Comparison of ENCODE assay signal across 13 cellular contexts in genomic region chr13:80116107-80116506, GRCh38.
DNase-seq lines count a peak whose midpoint lies in the region; ATAC-seq and TF ChIP-seq lines count a peak whose summit lies in the region.
"Had no signal": no experiment of that assay in that cellular context is flagged by ENCODE, and none has a peak within 500 bp of the region (broad histone marks: within the 10 kb centered on the region; RNA-seq: fewer than 3 reads in every experiment).

No MANE protein-coding gene starts in this region.

- WGBS in spleen, 5 donors = 73 to 86% (median 83%) methylated on average over 3 of the region's 3 CpGs

- intact Hi-C loops in sciatic nerve (cut with DNase I) = no loop called here
- intact Hi-C loops in spleen (cut with DNase I; ENCODE audit: low total_unique reads) = no loop called here

- H2AFZ ChIP-seq in fibroblast of lung (ENCODE audit: low read length) = no peak overlapping the region

- H3K4me1 ChIP-seq in fibroblast of lung (ENCODE audit: control insufficient read depth, extremely low read depth, insufficient read depth, low read length) = peaks cover 2% of the 10 kb centered on the region
- no peaks in the 10 kb centered on the region for H3K4me1 ChIP-seq in spleen
- H3K4me1 ChIP-seq: lower lobe of right lung had no signal

- H4K20me1 ChIP-seq in fibroblast of lung (ENCODE audit: control insufficient read depth, extremely low read depth, insufficient read depth, low read length) = no peaks in the 10 kb centered on the region

- DNase-seq in G401 (ENCODE audit: low spot score) = peak; percentile 68
- peak; percentile 80 for DNase-seq in RPMI7951 (ENCODE audit: low read depth)
- DNase-seq in fibroblast of lung (ENCODE audit: low read depth in 2 of 2) = peak; percentile 86 to 87
- no peak for DNase-seq in sciatic nerve (ENCODE audit: low spot score)
- DNase-seq in NCI-H1417 (lab: John Stamatoyannopoulos, UW) = no peak
- DNase-seq in spleen = no peak
- DNase-seq: activated CD4-positive, alpha-beta T cell treated with anti-CD3 and anti-CD28 coated beads for 1 hour; DMS79; lower lobe of right lung; NCI-H526; posterior cingulate gyrus; stimulated activated CD4-positive, alpha-beta T cell treated with anti-CD3 and anti-CD28 coated beads, Interleukin-4, amount 100 ng/mL, for 1 hour had no signal

- H3K27ac ChIP-seq in fibroblast of lung (ENCODE audit: insufficient read depth, low read length) (no peak overlapping the region), spleen (no peak overlapping the region)
- H3K27ac ChIP-seq: lower lobe of right lung had no signal

- H3K4me2 ChIP-seq in fibroblast of lung (ENCODE audit: extremely low read depth, insufficient read depth, low read length) = no peak overlapping the region

- ATAC-seq in sciatic nerve = peak; percentile 76
- ATAC-seq in HG02759 (IDR thresholded peaks at IDR 0.05; ENCODE audit: unreplicated experiment) = no peak
- ATAC-seq: lower lobe of right lung had no signal

- no peak overlapping the region for H3K4me3 ChIP-seq in fibroblast of lung (replicated peaks in 1 of 4; ENCODE audit: control extremely low read depth in 1 of 4, insufficient read depth in 1 of 4, low read depth in 3 of 4, low read length in 4 of 4)
- H3K4me3 ChIP-seq in spleen = no peak overlapping the region
- H3K4me3 ChIP-seq: lower lobe of right lung had no signal

- no peak for TF ChIP-seq POLR2A in spleen (IDR thresholded peaks at IDR 0.05)

- no peak overlapping the region for H3K9ac ChIP-seq in fibroblast of lung (ENCODE audit: insufficient read depth, low read length)

- H3K36me3 ChIP-seq in fibroblast of lung (ENCODE audit: control insufficient read depth, insufficient read depth, low read length) (no peaks in the 10 kb centered on the region), spleen (no peaks in the 10 kb centered on the region)
- H3K36me3 ChIP-seq: lower lobe of right lung had no signal

- in situ Hi-C loops in G401 (cut with HindIII; ENCODE audit: low sequenced_read_pairs) = no loop called here

- H3K9me3 ChIP-seq in fibroblast of lung (ENCODE audit: control insufficient read depth, insufficient read depth, low read depth, low read length) = no peaks in the 10 kb centered on the region
- H3K9me3 ChIP-seq in spleen = no peaks in the 10 kb centered on the region
- H3K9me3 ChIP-seq: lower lobe of right lung had no signal

- H3K27me3 ChIP-seq in fibroblast of lung (ENCODE audit: control insufficient read depth, insufficient read depth, low read length) (no peaks in the 10 kb centered on the region), spleen (replicated peaks in 1 of 7) (no peaks in the 10 kb centered on the region)

- H3K79me2 ChIP-seq in fibroblast of lung (ENCODE audit: control insufficient read depth, insufficient read depth, low read length) = no peaks in the 10 kb centered on the region

- TF ChIP-seq CTCF in fibroblast of lung (conservative IDR thresholded peaks at IDR 0.05 in 1 of 2, IDR thresholded peaks at IDR 0.05 in 1 of 2; ENCODE audit: low read depth in 1 of 2, low read length in 2 of 2) (no peak), spleen (IDR thresholded peaks at IDR 0.05 in 8 of 11, conservative IDR thresholded peaks at IDR 0.05 in 3 of 11) (no peak)

Comparison
In these comparisons a context has a peak if more than half of its experiments do, and no peak if none do; other contexts are left out.
1. DNase-seq: peak in G401 (single experiment), RPMI7951 (single experiment) and fibroblast of lung (2 of 2); none in sciatic nerve (single experiment), NCI-H1417 (0 of 3) and spleen (single experiment).